22 cellular contexts compared by ENCODE assay signal in the genomic region with DNA sequence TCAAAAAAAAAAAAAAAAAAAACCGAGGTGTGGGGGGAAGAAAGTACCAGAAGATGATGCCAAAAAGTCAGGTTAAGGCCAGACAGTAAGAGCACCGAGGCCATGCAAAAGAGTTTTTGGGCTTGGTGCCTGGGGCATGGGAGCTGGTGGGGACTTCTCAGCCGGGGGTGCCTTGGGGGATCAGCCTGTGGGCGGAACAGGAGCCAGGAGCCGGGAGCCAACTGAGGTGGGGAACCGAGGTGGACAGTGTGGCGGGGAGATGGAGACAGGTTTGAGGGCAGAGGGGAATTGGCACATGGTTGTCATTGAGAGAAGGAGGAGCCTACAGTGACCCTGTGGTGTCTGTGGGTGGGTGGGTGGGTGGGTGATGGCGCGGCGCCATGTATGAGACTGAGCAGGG. TPM values are rescaled to one million over a fixed set of nuclear protein-coding genes. Genes with fewer than 3 reads are reported as not detected.
DNase-seq lines count a peak whose midpoint lies in the region; FAIRE-seq and TF ChIP-seq lines count a peak whose summit lies in the region.
"Had no signal": no experiment of that assay in that cellular context is flagged by ENCODE, and none has a peak within 500 bp of the region (broad histone marks: within the 10 kb centered on the region; RNA-seq: fewer than 3 reads in every experiment).

No MANE protein-coding gene starts in this region.

- peaks cover 2 to 5% of the 10 kb centered on the region in 2 experiments; a peak in 3 of 4 replicates for H3K4me1 Mint-ChIP-seq in H9
- H3K4me1 Mint-ChIP-seq: CD4-positive, alpha-beta memory T cell had no signal

- no peak overlapping the region for H4K91ac ChIP-seq in H9 (ENCODE audit: insufficient read length, low read depth, low read length)

- H3K4me3 ChIP-seq in kidney (ENCODE audit: low read length in 2 of 2) (no peak overlapping the region), spleen (no peak overlapping the region), HAP-1 (no peak overlapping the region)
- H3K4me3 ChIP-seq: A549; BLaER1 treated with 17β-estradiol and CSF1 and Interleukin-3, amounts not matched to agents 10 nM and 100 nM had no signal

- H3K36me3 ChIP-seq in kidney (ENCODE audit: control insufficient read depth in 1 of 2, insufficient read depth in 2 of 2, low read length in 2 of 2) = no peaks in the 10 kb centered on the region
- no peaks in the 10 kb centered on the region for H3K36me3 ChIP-seq in spleen
- H3K36me3 ChIP-seq in HAP-1 (replicated peaks) = no peaks in the 10 kb centered on the region
- H3K36me3 ChIP-seq: BE2C; BLaER1 treated with 17β-estradiol and CSF1 and Interleukin-3, amounts not matched to agents 10 nM and 100 nM had no signal

- H2BK5ac ChIP-seq in H9 (ENCODE audit: insufficient read length, low read length) = no peak overlapping the region

- in situ Hi-C loops in HAP-1 (cut with MboI; ENCODE audit: low sequenced_read_pairs) = no loop called here

- no peak for FAIRE-seq in kidney (lab: Jason Lieb, UNC)
- FAIRE-seq: A549, GM12892, H54 had no signal

- no peak overlapping the region for H3K27ac Mint-ChIP-seq in H9
- H3K27ac Mint-ChIP-seq: CD4-positive, alpha-beta memory T cell had no signal

- no peak overlapping the region for H2BK120ac ChIP-seq in H9 (ENCODE audit: low read depth, low read length, poor library complexity, severe bottlenecking)

- no peaks in the 10 kb centered on the region for H3K9me3 ChIP-seq in H9 (ENCODE audit: control insufficient read depth, low read depth, low read length)
- no peaks in the 10 kb centered on the region for H3K9me3 ChIP-seq in kidney (ENCODE audit: control insufficient read depth in 1 of 2, low read length in 2 of 2)
- no peaks in the 10 kb centered on the region for H3K9me3 ChIP-seq in spleen
- H3K9me3 ChIP-seq in HAP-1 = no peaks in the 10 kb centered on the region
- H3K9me3 ChIP-seq: A549; BE2C; BLaER1 treated with 17β-estradiol and CSF1 and Interleukin-3, amounts not matched to agents 10 nM and 100 nM had no signal

- no peak overlapping the region for H2BK15ac ChIP-seq in H9 (ENCODE audit: low read depth, low read length)

- no peak overlapping the region for H3K23ac ChIP-seq in H9 (ENCODE audit: insufficient read length, low read depth, low read length)

- H3K79me1 ChIP-seq in H9 (ENCODE audit: insufficient read depth, low read depth, low read length, poor library complexity, severe bottlenecking) = no peaks in the 10 kb centered on the region

- no peak overlapping the region for H2BK12ac ChIP-seq in H9 (ENCODE audit: insufficient read length, low read depth, low read length)

- 0 out of 2 replicates have a peak overlapping the region, but pooled peaks have one; percentile 22 for H3K14ac ChIP-seq in H9 (ENCODE audit: insufficient read depth, low read length)

- no peaks in the 10 kb centered on the region for H3K23me2 ChIP-seq in H9 (ENCODE audit: insufficient read length, low read depth, low read length, poor library complexity, severe bottlenecking)

- no peaks in the 10 kb centered on the region for H3K36me3 Mint-ChIP-seq in H9 (ENCODE audit: insufficient read depth in 1 of 3, low read depth in 3 of 3)
- H3K36me3 Mint-ChIP-seq: CD4-positive, alpha-beta memory T cell had no signal

- no peak overlapping the region for H3K4ac ChIP-seq in H9 (ENCODE audit: low read depth, low read length)

- no peak overlapping the region for H2BK20ac ChIP-seq in H9 (ENCODE audit: low read depth, low read length, poor library complexity, severe bottlenecking)

- no peaks in the 10 kb centered on the region for H3K79me2 ChIP-seq in H9 (ENCODE audit: insufficient read depth, low read length)

- TF ChIP-seq CTCF in H9 (conservative IDR thresholded peaks at IDR 0.05) (no peak), kidney (IDR thresholded peaks at IDR 0.05; ENCODE audit: borderline replicate concordance, extremely low read depth, insufficient read depth) (no peak), spleen (IDR thresholded peaks at IDR 0.05 in 8 of 11, conservative IDR thresholded peaks at IDR 0.05 in 3 of 11) (no peak)

- H3K4me2 ChIP-seq in H9 (ENCODE audit: insufficient read depth, insufficient read length, low read length) = no peak overlapping the region
- H3K4me2 ChIP-seq: A549; BLaER1 treated with 17β-estradiol and CSF1 and Interleukin-3, amounts not matched to agents 10 nM and 100 nM had no signal

- H3K9ac ChIP-seq in H9 (ENCODE audit: extremely low read depth, insufficient read length, low read length) = no peak overlapping the region
- no peak overlapping the region for H3K9ac ChIP-seq in kidney (ENCODE audit: low read length in 2 of 2)
- H3K9ac ChIP-seq: BLaER1 treated with 17β-estradiol and CSF1 and Interleukin-3, amounts not matched to agents 10 nM and 100 nM had no signal

- no peaks in the 10 kb centered on the region for H4K20me1 ChIP-seq in H9 (ENCODE audit: control insufficient read depth, insufficient read depth, insufficient read length)
- H4K20me1 ChIP-seq: BLaER1 treated with 17β-estradiol and CSF1 and Interleukin-3, amounts not matched to agents 10 nM and 100 nM had no signal

- no peaks in the 10 kb centered on the region for H3K9me3 Mint-ChIP-seq in H9
- H3K9me3 Mint-ChIP-seq: CD4-positive, alpha-beta memory T cell had no signal

- H2AK5ac ChIP-seq in H9 (ENCODE audit: insufficient read length, low read length) = no peak overlapping the region

- H3K18ac ChIP-seq in H9 (ENCODE audit: insufficient read length, low read depth, low read length) = no peak overlapping the region

- intact Hi-C loops in kidney (cut with DNase I) = no loop called here
- intact Hi-C loops in spleen (cut with DNase I; ENCODE audit: low total_unique reads) = no loop called here

- no peak overlapping the region for H4K8ac ChIP-seq in H9 (replicated peaks; ENCODE audit: insufficient read length, low read depth, low read length)

- H3K4me3 Mint-ChIP-seq in H9 = no peak overlapping the region
- H3K4me3 Mint-ChIP-seq: CD4-positive, alpha-beta memory T cell had no signal

- H3K27me3 ChIP-seq in H9 (ENCODE audit: insufficient read depth, low read length) = no peaks in the 10 kb centered on the region
- H3K27me3 ChIP-seq in spleen (replicated peaks in 1 of 7) = peaks cover 0 to 8% (median 0%) of the 10 kb centered on the region in 7 donors
- no peaks in the 10 kb centered on the region for H3K27me3 ChIP-seq in HAP-1 (ENCODE audit: low read depth)
- H3K27me3 ChIP-seq: BLaER1 treated with 17β-estradiol and CSF1 and Interleukin-3, amounts not matched to agents 10 nM and 100 nM had no signal

- H3K27ac ChIP-seq in H9 (ENCODE audit: insufficient read length, low read depth, low read length) (no peak overlapping the region), kidney (ENCODE audit: low read depth in 2 of 2, low read length in 2 of 2) (no peak overlapping the region), spleen (no peak overlapping the region)
- H3K27ac ChIP-seq: A549; BLaER1 treated with 17β-estradiol and CSF1 and Interleukin-3, amounts not matched to agents 10 nM and 100 nM had no signal

- no peak overlapping the region for H4K5ac ChIP-seq in H9 (ENCODE audit: insufficient read length, low read depth, low read length)

- TF ChIP-seq POLR2A in spleen (IDR thresholded peaks at IDR 0.05) = no peak

- H3K27me3 Mint-ChIP-seq in H9 (ENCODE audit: low read depth) = peaks cover 5% of the 10 kb centered on the region

- WGBS in H9 (ENCODE audit: extremely low coverage, insufficient read length, low lambda C conversion rate) = no CpG with 5 or more reads among the region's 10 CpGs
- 86 to 91% (median 89%) methylated on average over 10 of the region's 10 CpGs for WGBS in spleen, 5 donors

- H3K4me1 ChIP-seq in H9 (ENCODE audit: insufficient read depth, low read length) (0 out of 2 replicates have a peak, but pooled peaks cover 2% of the 10 kb centered on the region), kidney (ENCODE audit: control insufficient read depth in 1 of 2, insufficient read depth in 1 of 2, low read depth in 1 of 2, low read length in 2 of 2) (no peaks in the 10 kb centered on the region), spleen (no peaks in the 10 kb centered on the region), HAP-1 (no peaks in the 10 kb centered on the region)
- H3K4me1 ChIP-seq: A549, BE2C had no signal

- no peak for DNase-seq in H9
- peak; percentile 56 for DNase-seq in kidney
- peak; percentile 61 for DNase-seq in spleen
- DNase-seq in NCI-H2081 (lab: John Stamatoyannopoulos, UW) = no peak
- no peak for DNase-seq in activated CD4-positive, CD25-positive, alpha-beta regulatory T cell treated with anti-CD3 and anti-CD28 coated beads, Interleukin-2, amount 50 U/mL, for 72 hours
- DNase-seq in HAP-1 (ENCODE audit: low spot score in 2 of 2) = no peak
- DNase-seq: 8988T; ACHN; AML-193; BE2C; Calu3; CD4-positive, alpha-beta memory T cell; COR-L47; DMS53; DMS79 treated with DMSO at 0.1 percent for 48 hours; GOT3 had no signal

- no peak overlapping the region for H2AFZ ChIP-seq in H9 (ENCODE audit: low read length)

- no peak overlapping the region for H3K56ac ChIP-seq in H9 (ENCODE audit: insufficient read length, low read depth, low read length)

- H3T11ph ChIP-seq in H9 (ENCODE audit: low read length) = no peak overlapping the region

RNA-seq across cellular contexts. Expression of a gene that starts 33.2 kb away (rescaled TPM):
- total RNA-seq in H9 (2021) (4.2 and 4.4 TPM in 2 replicates), kidney (7.5 TPM), spleen (1 to 10 TPM in 6 of 7 donors, under 1 TPM in 1; 0.26 to 4.1 (median 2.0) TPM)
- polyA plus RNA-seq in kidney (ENCODE audit: insufficient read depth, low read depth, low replicate concordance) (1.3 TPM), spleen (1 to 10 TPM in 1 of 3 donors, under 1 TPM in 2; 0.67 to 1.0 (median 0.93) TPM)
- total RNA-seq: Calu3; CD4-positive, alpha-beta memory T cell; Daoy; G401 had no signal
- polyA plus RNA-seq: CD4-positive, alpha-beta memory T cell had no signal

Comparison
In these comparisons a context has a peak if more than half of its experiments do, and no peak if none do; other contexts are left out.
1. DNase-seq: peak in kidney (single experiment) and spleen (single experiment); none in H9 (single experiment), NCI-H2081 (0 of 2), activated CD4-positive, CD25-positive, alpha-beta regulatory T cell treated with anti-CD3 and anti-CD28 coated beads, Interleukin-2, amount 50 U/mL, for 72 hours (single experiment) and HAP-1 (0 of 2).